Comparison of ENCODE assay signal across 8 cellular contexts in genomic region chr3:42025388-42026138, GRCh38.
DNase-seq lines count a peak whose midpoint lies in the region; ATAC-seq and TF ChIP-seq lines count a peak whose summit lies in the region.

No MANE protein-coding gene starts in this region.

- peaks cover 5% of the 10 kb centered on the region for H3K36me3 Mint-ChIP-seq in MCF 10A (ENCODE audit: insufficient read depth, unreplicated experiment)

- POLR2A ChIA-PET in MCF 10A (lab: Yijun Ruan, JAX), result interaction anchor here (1.0 to 4.6 kb wide), 12 partner anchors 9 to 66 kb away, joined by 3 to 33 read pairs (median 6); no protein-coding TSS in a partner anchor

- no peaks in the 10 kb centered on the region for H3K9me3 ChIP-seq in iPS-15b (ENCODE audit: control insufficient read depth, insufficient read depth, low read length)

- H3K27me3 ChIP-seq in iPS-15b (ENCODE audit: control insufficient read depth, insufficient read depth, low read length), result no peaks in the 10 kb centered on the region

- H3K36me3 ChIP-seq in iPS-15b (ENCODE audit: control insufficient read depth, insufficient read depth, low read length), result no peaks in the 10 kb centered on the region

- TF ChIP-seq CTCF in MCF 10A (IDR thresholded peaks at IDR 0.05; ENCODE audit: unreplicated experiment) (no peak), retinal pigment epithelial cell (conservative IDR thresholded peaks at IDR 0.05; ENCODE audit: low read depth, low read length) (no peak)

- peaks cover 22% of the 10 kb centered on the region for H3K4me1 ChIP-seq in iPS-15b (ENCODE audit: control insufficient read depth, insufficient read depth, low read length)

- intact Hi-C loops in MCF 10A (cut with micrococcal nuclease), result no loop called here

- peaks cover 50% of the 10 kb centered on the region for H3K4me1 Mint-ChIP-seq in MCF 10A (ENCODE audit: insufficient read depth, unreplicated experiment)

- peak overlapping the region; percentile 17 for H3K4me3 Mint-ChIP-seq in MCF 10A (ENCODE audit: unreplicated experiment)

- peak overlapping the region; percentile 66 for H3K27ac Mint-ChIP-seq in MCF 10A (ENCODE audit: low read depth, unreplicated experiment)

- no peaks in the 10 kb centered on the region for H3K27me3 Mint-ChIP-seq in MCF 10A (ENCODE audit: insufficient read depth, unreplicated experiment)

- no peaks in the 10 kb centered on the region for H3K9me3 Mint-ChIP-seq in MCF 10A (ENCODE audit: unreplicated experiment)

- DNase-seq in AG20443 (ENCODE audit: low spot score), result peak; percentile 92
- DNase-seq in HT1080 (ENCODE audit: low read depth), result peak; percentile 90
- peak; percentile 55 for DNase-seq in NOMO-1 treated with DMSO at 0.1 percent for 48 hours (lab: John Stamatoyannopoulos, UW; ENCODE audit: unreplicated experiment)
- peak; percentile 72 for DNase-seq in MCF 10A (ENCODE audit: unreplicated experiment)
- DNase-seq in retinal pigment epithelial cell (ENCODE audit: low read depth), result no peak

- H3K9ac ChIP-seq in iPS-15b (ENCODE audit: low read depth, low read length), result peak overlapping the region; percentile 62

- no TSS peak for BruUV-seq in MCF 10A (replicated peaks; lab: Mats Ljungman, UMichigan)

- ATAC-seq in GM18868 (IDR thresholded peaks at IDR 0.05; ENCODE audit: unreplicated experiment) (peak; percentile 70), HG03469 (IDR thresholded peaks at IDR 0.05; ENCODE audit: unreplicated experiment) (no peak)

- peak overlapping the region; percentile 28 for H3K4me3 ChIP-seq in iPS-15b (ENCODE audit: low read depth, low read length)
- peak overlapping the region; percentile 8 for H3K4me3 ChIP-seq in retinal pigment epithelial cell (ENCODE audit: low read length)

- CTCF ChIA-PET in MCF 10A (lab: Yijun Ruan, JAX), result interaction anchor here (0.6 to 1.7 kb wide), 7 partner anchors 10 to 166 kb away, joined by 3 to 8 read pairs (median 4); no protein-coding TSS in a partner anchor
